ENCODE assay signal across 8 cellular contexts in the genomic region with DNA sequence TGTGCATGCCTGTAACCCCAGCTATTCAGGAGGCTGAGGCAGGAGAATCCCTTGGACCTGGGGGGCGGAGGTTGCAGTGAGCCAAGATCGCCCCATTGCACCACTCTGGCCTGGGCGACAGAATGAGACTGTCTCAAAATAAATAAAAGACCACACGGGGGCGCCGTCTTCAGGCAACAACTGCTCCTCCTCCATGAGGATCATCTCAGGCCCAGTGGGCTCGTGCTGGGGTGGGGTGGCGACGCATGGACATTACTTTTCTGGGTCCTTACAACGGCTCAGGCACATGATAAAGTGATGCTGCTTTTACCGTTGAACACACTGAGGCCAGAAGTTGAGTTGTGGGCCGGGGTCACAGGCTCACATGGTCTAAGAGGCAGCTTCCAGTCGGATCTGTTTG. TPM values are rescaled to one million over a fixed set of nuclear protein-coding genes. Genes with fewer than 3 reads are reported as not detected.
A peak's percentile ranks its signal among the peaks of the same experiment; 100 is the strongest.
DNase-seq lines count a peak whose midpoint lies in the region; ATAC-seq and TF ChIP-seq lines count a peak whose summit lies in the region.

No MANE protein-coding gene starts in this region.

- H3K27me3 ChIP-seq in hepatocyte = no peaks in the 10 kb centered on the region
- no peaks in the 10 kb centered on the region for H3K27me3 ChIP-seq in testis

- H2AFZ ChIP-seq in hepatocyte = no peak overlapping the region

- CTCF ChIA-PET in activated CD8-positive, alpha-beta memory T cell treated with anti-CD3 and anti-CD28 coated beads, Interleukin-2, amount 10 ng/mL, durations not matched to agents 7 days and 5 days (lab: Charles Lee) = interaction anchor here (1.2 to 6.4 kb wide), 6 partner anchors 11 to 144 kb away, joined by 4 to 48 read pairs (median 13); partner anchors contain the start of gene SLC7A6

- H3K4me1 ChIP-seq in hepatocyte (ENCODE audit: insufficient read depth) (peaks cover 6% of the 10 kb centered on the region), testis (peaks cover 22% of the 10 kb centered on the region)

- peaks cover 42% of the 10 kb centered on the region for H3K4me1 Mint-ChIP-seq in activated CD8-positive, alpha-beta memory T cell treated with anti-CD3 and anti-CD28 coated beads, Interleukin-2, amount 10 ng/mL, durations not matched to agents 7 days and 5 days

- H3K36me3 ChIP-seq in hepatocyte (replicated peaks; ENCODE audit: insufficient read depth, low read depth) = no peaks in the 10 kb centered on the region
- H3K36me3 ChIP-seq in testis (ENCODE audit: low read depth, missing control alignments) = no peaks in the 10 kb centered on the region

- H3K4me3 ChIP-seq in hepatocyte = no peak overlapping the region
- no peak overlapping the region for H3K4me3 ChIP-seq in testis
- no peak overlapping the region for H3K4me3 ChIP-seq in coronary artery

- DNase-seq in activated CD8-positive, alpha-beta memory T cell treated with anti-CD3 and anti-CD28 coated beads, Interleukin-2, amount 10 ng/mL, durations not matched to agents 7 days and 5 days = peak; percentile 66
- DNase-seq in activated CD8-positive, alpha-beta memory T cell treated with anti-CD3 and anti-CD28 coated beads for 24 hours = no peak
- DNase-seq in NAMALWA (ENCODE audit: low spot score) (peak; percentile 66), hepatocyte (ENCODE audit: low spot score) (peak; percentile 60), testis (peak; percentile 82), coronary artery (ENCODE audit: low spot score) (no peak)
- DNase-seq in activated CD8-positive, alpha-beta memory T cell treated with anti-CD3 and anti-CD28 coated beads, Interleukin-2, amount 50 U/mL, for 48 hours = peak; percentile 78

- H3K4me2 ChIP-seq in hepatocyte = no peak overlapping the region

- no peaks in the 10 kb centered on the region for H3K79me2 ChIP-seq in hepatocyte

- H3K27ac ChIP-seq in hepatocyte (no peak overlapping the region), testis (no peak overlapping the region), coronary artery (no peak overlapping the region)

- 46% methylated on average over 13 of the region's 13 CpGs for WGBS in hepatocyte (ENCODE audit: low lambda C conversion rate, missing lambda C conversion rate)
- WGBS in testis, 2 donors = 44 to 75% methylated on average over 13 of the region's 13 CpGs

- no peak overlapping the region for H3K4me3 Mint-ChIP-seq in activated CD8-positive, alpha-beta memory T cell treated with anti-CD3 and anti-CD28 coated beads, Interleukin-2, amount 10 ng/mL, durations not matched to agents 7 days and 5 days

- no peak for TF ChIP-seq POLR2A in testis (IDR thresholded peaks at IDR 0.05)

- intact Hi-C loops in testis (cut with DNase I; ENCODE audit: low total_unique reads) = loop anchor here (10.0 kb wide), 1 partner anchor 148 kb away; no protein-coding TSS in a partner anchor

- no peaks in the 10 kb centered on the region for H4K20me1 ChIP-seq in hepatocyte (ENCODE audit: insufficient read depth, poor library complexity, severe bottlenecking)

- H3K27me3 Mint-ChIP-seq in activated CD8-positive, alpha-beta memory T cell treated with anti-CD3 and anti-CD28 coated beads, Interleukin-2, amount 10 ng/mL, durations not matched to agents 7 days and 5 days = peaks cover 23% of the 10 kb centered on the region

- H3K9me3 Mint-ChIP-seq in activated CD8-positive, alpha-beta memory T cell treated with anti-CD3 and anti-CD28 coated beads, Interleukin-2, amount 10 ng/mL, durations not matched to agents 7 days and 5 days (ENCODE audit: low read depth) = no peaks in the 10 kb centered on the region

- H3K9me3 ChIP-seq in hepatocyte (ENCODE audit: low read depth) = no peaks in the 10 kb centered on the region
- H3K9me3 ChIP-seq in testis = no peaks in the 10 kb centered on the region

- no peaks in the 10 kb centered on the region for H3K9me2 ChIP-seq in hepatocyte (replicated peaks; ENCODE audit: insufficient read depth)

- no peak overlapping the region for H3K27ac Mint-ChIP-seq in activated CD8-positive, alpha-beta memory T cell treated with anti-CD3 and anti-CD28 coated beads, Interleukin-2, amount 10 ng/mL, durations not matched to agents 7 days and 5 days

- TF ChIP-seq CTCF in hepatocyte (IDR thresholded peaks at IDR 0.05; ENCODE audit: poor library complexity) (peak; percentile 46), testis (IDR thresholded peaks at IDR 0.05) (peak; percentile 30 to 53 (median 47)), coronary artery (IDR thresholded peaks at IDR 0.05) (no peak)

- peak; percentile 41 for ATAC-seq in activated CD8-positive, alpha-beta memory T cell treated with anti-CD3 and anti-CD28 coated beads, Interleukin-2, amount 10 ng/mL, durations not matched to agents 7 days and 5 days
- no peak for ATAC-seq in GM21529 (IDR thresholded peaks at IDR 0.05; ENCODE audit: unreplicated experiment)

- H3K36me3 Mint-ChIP-seq in activated CD8-positive, alpha-beta memory T cell treated with anti-CD3 and anti-CD28 coated beads, Interleukin-2, amount 10 ng/mL, durations not matched to agents 7 days and 5 days = no peaks in the 10 kb centered on the region

RNA-seq across cellular contexts. Expression of gene PRMT7, which starts 56.2 kb away (rescaled TPM):
- 10 to 100 TPM; 60.9 to 73.9 TPM for total RNA-seq in activated CD8-positive, alpha-beta memory T cell treated with anti-CD3 and anti-CD28 coated beads, Interleukin-2, amount 10 ng/mL, durations not matched to agents 7 days and 5 days
- 41.1 and 41.9 TPM in 2 replicates for total RNA-seq in hepatocyte
- polyA plus RNA-seq in hepatocyte = 31.0 and 43.6 TPM in 2 replicates
- total RNA-seq in testis = 100 to 1,000 TPM in 1 of 2 donors, 10 to 100 TPM in 1; 99.3 to 111 TPM
- polyA plus RNA-seq in testis (ENCODE audit: insufficient read depth, low read depth, low replicate concordance) = 47.9 TPM

RNA-seq across cellular contexts. Expression of gene SLC7A6OS, which starts 56.3 kb away (rescaled TPM):
- total RNA-seq in activated CD8-positive, alpha-beta memory T cell treated with anti-CD3 and anti-CD28 coated beads, Interleukin-2, amount 10 ng/mL, durations not matched to agents 7 days and 5 days = 10 to 100 TPM; 29.8 to 30.8 TPM
- 8.8 and 13.0 TPM in 2 replicates for total RNA-seq in hepatocyte
- 13.7 and 18.9 TPM in 2 replicates for polyA plus RNA-seq in hepatocyte
- 10 to 100 TPM; 24.3 to 25.8 TPM for total RNA-seq in testis
- 14.7 TPM for polyA plus RNA-seq in testis (ENCODE audit: insufficient read depth, low read depth, low replicate concordance)

Comparison
In these comparisons a context has a peak if more than half of its experiments do, and no peak if none do; other contexts are left out.
1. DNase-seq: peak in activated CD8-positive, alpha-beta memory T cell treated with anti-CD3 and anti-CD28 coated beads, Interleukin-2, amount 10 ng/mL, durations not matched to agents 7 days and 5 days (single experiment), NAMALWA (single experiment), activated CD8-positive, alpha-beta memory T cell treated with anti-CD3 and anti-CD28 coated beads, Interleukin-2, amount 50 U/mL, for 48 hours (single experiment), hepatocyte (single experiment) and testis (single experiment); none in activated CD8-positive, alpha-beta memory T cell treated with anti-CD3 and anti-CD28 coated beads for 24 hours (single experiment) and coronary artery (single experiment).